Comparison of ENCODE assay signal across 27 cellular contexts in the genomic region with DNA sequence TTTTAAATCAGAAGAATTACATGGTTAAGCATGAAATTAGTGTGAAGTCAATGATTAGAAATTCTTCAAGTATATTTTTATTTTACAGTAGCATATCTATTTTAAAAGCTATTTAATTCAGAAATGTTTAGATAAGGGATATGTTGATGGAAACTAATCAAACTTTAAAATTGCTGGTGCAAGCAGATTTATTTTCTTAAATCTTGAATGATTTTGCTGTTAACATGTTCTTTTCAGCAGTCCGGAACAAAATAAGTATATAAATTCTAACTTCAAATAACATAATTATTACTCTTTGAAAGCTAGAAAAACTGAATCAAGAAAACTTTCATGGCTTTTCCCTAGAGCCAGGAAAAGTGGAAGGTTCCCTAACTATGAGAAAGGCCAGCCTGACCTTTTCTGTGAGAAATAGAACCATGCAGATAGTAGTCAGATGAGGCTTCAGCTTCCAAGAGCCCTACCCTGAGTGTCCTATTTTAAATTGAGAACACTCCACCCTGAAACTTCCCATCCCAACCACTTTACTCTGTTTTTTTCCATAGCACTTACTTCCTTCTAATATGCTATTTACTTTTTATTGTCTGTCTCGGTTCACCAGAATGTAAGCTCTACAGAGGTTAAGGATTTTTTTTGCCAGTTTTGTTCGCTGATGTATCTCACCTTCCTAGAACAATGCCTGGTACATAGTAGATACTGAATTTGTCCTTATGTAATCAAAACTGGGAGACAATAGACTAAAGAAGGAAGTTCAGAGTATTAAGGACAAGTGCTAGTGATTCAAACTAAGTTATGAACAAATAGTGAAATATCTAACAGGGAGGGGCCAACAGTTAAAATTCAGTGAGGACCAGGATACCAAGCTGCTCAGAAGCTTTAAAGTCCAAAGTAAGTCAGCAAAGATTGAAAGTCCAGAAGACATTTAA.
DNase-seq lines count a peak whose midpoint lies in the region; ATAC-seq and TF ChIP-seq lines count a peak whose summit lies in the region.
"Had no signal": no experiment of that assay in that cellular context is flagged by ENCODE, and none has a peak within 500 bp of the region (broad histone marks: within the 10 kb centered on the region; RNA-seq: fewer than 3 reads in every experiment).

No MANE protein-coding gene starts in this region.

- no peak overlapping the region for H3K4me3 ChIP-seq in mesenchymal stem cell (ENCODE audit: insufficient read depth in 1 of 2, low read depth in 1 of 2, low read length in 2 of 2)
- no peak overlapping the region for H3K4me3 ChIP-seq in vagina
- H3K4me3 ChIP-seq: hepatocyte, Peyer's patch, psoas muscle, transverse colon had no signal

- H3K9me3 ChIP-seq in mesenchymal stem cell (ENCODE audit: control insufficient read depth, low read length) = no peaks in the 10 kb centered on the region
- H3K9me3 ChIP-seq in vagina = no peaks in the 10 kb centered on the region
- H3K9me3 ChIP-seq: Peyer's patch, psoas muscle, SK-N-SH, transverse colon had no signal

- H2BK12ac ChIP-seq in mesenchymal stem cell (ENCODE audit: low read length in 2 of 2) = no peak overlapping the region

- intact Hi-C loops in Right ventricle myocardium inferior (cut with DNase I) = loop anchor here (1.0 kb wide), 1 partner anchor 31 kb away; no protein-coding TSS in a partner anchor
- intact Hi-C loops in cardiac septum (cut with DNase I) = loop anchor here (5.0 kb wide), 2 partner anchors 32 to 128 kb away; no protein-coding TSS in a partner anchor
- intact Hi-C loops in vagina (cut with DNase I) = no loop called here

- no peak overlapping the region for H2AK5ac ChIP-seq in mesenchymal stem cell (ENCODE audit: low read length, severe bottlenecking)

- no peak overlapping the region for H3K14ac ChIP-seq in mesenchymal stem cell (ENCODE audit: low read length in 2 of 2)

- no peak overlapping the region for H3K4me2 ChIP-seq in mesenchymal stem cell (ENCODE audit: low read length, poor library complexity, severe bottlenecking)
- H3K4me2 ChIP-seq: hepatocyte, KMS-11 had no signal

- no peak overlapping the region for H2BK15ac ChIP-seq in mesenchymal stem cell (ENCODE audit: low read depth, poor library complexity, severe bottlenecking)

- peak overlapping the region; percentile 78 for H3K9ac ChIP-seq in mesenchymal stem cell (ENCODE audit: low read length)
- H3K9ac ChIP-seq: KMS-11, SK-N-SH had no signal

- TF ChIP-seq POLR2A in vagina (IDR thresholded peaks at IDR 0.05) = no peak

- H3K18ac ChIP-seq in mesenchymal stem cell (ENCODE audit: low read depth in 1 of 2, low read length in 2 of 2) = no peak overlapping the region

- no peak overlapping the region for H3K4ac ChIP-seq in mesenchymal stem cell (ENCODE audit: low read depth in 1 of 2, low read length in 2 of 2)

- H4K8ac ChIP-seq in mesenchymal stem cell (ENCODE audit: low read length) = no peak overlapping the region

- H3K36me3 ChIP-seq in mesenchymal stem cell (ENCODE audit: control insufficient read depth in 1 of 2, insufficient read depth in 2 of 2, low read depth in 1 of 2, low read length in 2 of 2) (no peaks in the 10 kb centered on the region), vagina (no peaks in the 10 kb centered on the region)
- H3K36me3 ChIP-seq: Peyer's patch, transverse colon had no signal

- no peak overlapping the region for H2BK120ac ChIP-seq in mesenchymal stem cell (ENCODE audit: low read depth, low read length)

- H3K27ac ChIP-seq in mesenchymal stem cell (ENCODE audit: low read length, poor library complexity, severe bottlenecking) (no peak overlapping the region), vagina (peak overlapping the region; percentile 68)
- H3K27ac ChIP-seq: hepatocyte, KMS-11, Peyer's patch, psoas muscle had no signal

- H3K79me1 ChIP-seq in mesenchymal stem cell (replicated peaks; ENCODE audit: low read length, poor library complexity, severe bottlenecking) = no peaks in the 10 kb centered on the region

- H3K23ac ChIP-seq in mesenchymal stem cell (ENCODE audit: low read length in 2 of 2) = no peak overlapping the region

- H2BK5ac ChIP-seq in mesenchymal stem cell (ENCODE audit: low read depth, low read length, poor library complexity, severe bottlenecking) = no peak overlapping the region

- H3K27me3 ChIP-seq in mesenchymal stem cell (ENCODE audit: control insufficient read depth in 1 of 2, insufficient read depth in 1 of 2, low read length in 2 of 2) = no peaks in the 10 kb centered on the region
- no peaks in the 10 kb centered on the region for H3K27me3 ChIP-seq in vagina
- H3K27me3 ChIP-seq: hepatocyte, Peyer's patch, transverse colon had no signal

- no peaks in the 10 kb centered on the region for H3K4me1 ChIP-seq in mesenchymal stem cell (ENCODE audit: control insufficient read depth, insufficient read depth, low read depth, low read length)
- peaks cover 69% of the 10 kb centered on the region for H3K4me1 ChIP-seq in vagina
- H3K4me1 ChIP-seq: psoas muscle had no signal

- DNase-seq in Right ventricle myocardium inferior (ENCODE audit: missing footprints) (no peak), cardiac septum (ENCODE audit: low spot score) (no peak), mesenchymal stem cell (no peak), vagina (ENCODE audit: extremely low spot score in 2 of 2) (no peak), EL (no peak), NCI-H1105 (lab: John Stamatoyannopoulos, UW) (no peak)
- DNase-seq: activated CD8-positive, alpha-beta memory T cell treated with anti-CD3 and anti-CD28 coated beads for 24 hours; activated T-cell treated with anti-CD3 and anti-CD28 coated beads, Interleukin-2, amount 50 U/mL, for 72 hours; CD4-positive, alpha-beta memory T cell; dermis blood vessel endothelial cell; H7; islet precursor cell; NCI-H1105 treated with DMSO at 0.1 percent for 48 hours; NCI-H2171 treated with DMSO at 0.1 percent for 48 hours; NCI-H774; Peyer's patch; psoas muscle; SK-N-SH; stimulated activated CD4-positive, alpha-beta T cell treated with anti-CD3 and anti-CD28 coated beads, Interleukin-15, amount 100 ng/mL, for 24 hours; stimulated activated naive CD4-positive, alpha-beta T cell; T-helper 9 cell; transverse colon had no signal

- H4K91ac ChIP-seq in mesenchymal stem cell (ENCODE audit: low read length) = no peak overlapping the region

- 100% methylated on average over 1 of the region's 3 CpGs for WGBS in mesenchymal stem cell

- peak; percentile 58 for ATAC-seq in Right ventricle myocardium inferior
- peak; percentile 82 for ATAC-seq in esophagus mucosa
- ATAC-seq in GM19463 (IDR thresholded peaks at IDR 0.05; ENCODE audit: unreplicated experiment) = no peak
- ATAC-seq: activated CD4-positive, CD25-positive, alpha-beta regulatory T cell treated with anti-CD3 and anti-CD28 coated beads, Interleukin-2, amount 50 U/mL, for 24 hours; activated T-cell treated with anti-CD3 and anti-CD28 coated beads, Interleukin-2, amount 50 U/mL, for 72 hours; psoas muscle had no signal

- H2AFZ ChIP-seq in mesenchymal stem cell (ENCODE audit: low read depth, low read length) = no peak overlapping the region
- H2AFZ ChIP-seq: hepatocyte had no signal

- no peak for TF ChIP-seq CTCF in vagina (IDR thresholded peaks at IDR 0.05)
